ENCODE assay signal across 1 cellular context in the genomic region with DNA sequence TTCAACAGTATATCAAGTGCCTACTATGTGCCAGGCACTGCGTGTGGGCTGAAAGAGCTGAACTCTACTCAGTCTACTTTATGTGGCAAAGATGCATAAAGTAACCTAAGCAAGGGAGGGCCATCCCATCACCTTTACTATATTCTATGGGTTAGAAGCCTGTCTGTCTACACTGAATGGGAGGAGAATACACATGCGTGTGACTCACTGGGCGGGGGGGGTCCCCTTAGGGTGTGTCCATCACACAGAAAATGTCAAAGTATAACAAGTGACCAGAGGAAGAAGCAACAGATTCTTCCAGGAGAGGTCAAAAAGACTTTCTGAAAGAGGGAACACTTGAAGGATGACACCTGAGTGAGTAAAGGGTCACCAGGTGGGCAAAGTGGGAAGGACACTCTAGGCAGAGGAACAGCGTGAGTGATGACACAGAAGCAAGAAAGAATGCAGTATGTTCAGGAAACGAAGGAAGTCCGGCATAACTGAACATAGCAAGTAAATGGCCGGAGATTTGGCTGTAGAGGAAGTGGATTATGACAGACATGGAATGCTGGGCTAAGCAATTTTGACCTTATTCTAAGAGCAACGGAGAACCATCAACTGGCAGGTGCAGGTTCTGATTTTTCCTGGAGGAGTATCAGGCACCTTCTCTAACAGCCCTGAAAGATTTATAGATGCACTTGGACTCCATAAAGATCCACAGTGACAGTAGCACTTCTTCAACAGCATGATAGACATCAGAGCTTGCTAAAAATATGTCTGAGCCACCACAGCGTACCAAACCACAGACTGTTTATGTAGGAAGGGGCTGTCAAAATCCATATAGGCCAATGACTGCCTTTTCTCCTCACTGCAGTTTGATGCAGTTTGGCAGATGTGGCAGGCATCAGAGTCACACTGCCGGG.
TF ChIP-seq lines count a peak whose summit lies in the region.

No MANE protein-coding gene starts in this region.

TF ChIP-seq in GM12878, 131 proteins besides CTCF, POLR2A, EP300 and RAD21:
- TF ChIP-seq, protein P1, sequence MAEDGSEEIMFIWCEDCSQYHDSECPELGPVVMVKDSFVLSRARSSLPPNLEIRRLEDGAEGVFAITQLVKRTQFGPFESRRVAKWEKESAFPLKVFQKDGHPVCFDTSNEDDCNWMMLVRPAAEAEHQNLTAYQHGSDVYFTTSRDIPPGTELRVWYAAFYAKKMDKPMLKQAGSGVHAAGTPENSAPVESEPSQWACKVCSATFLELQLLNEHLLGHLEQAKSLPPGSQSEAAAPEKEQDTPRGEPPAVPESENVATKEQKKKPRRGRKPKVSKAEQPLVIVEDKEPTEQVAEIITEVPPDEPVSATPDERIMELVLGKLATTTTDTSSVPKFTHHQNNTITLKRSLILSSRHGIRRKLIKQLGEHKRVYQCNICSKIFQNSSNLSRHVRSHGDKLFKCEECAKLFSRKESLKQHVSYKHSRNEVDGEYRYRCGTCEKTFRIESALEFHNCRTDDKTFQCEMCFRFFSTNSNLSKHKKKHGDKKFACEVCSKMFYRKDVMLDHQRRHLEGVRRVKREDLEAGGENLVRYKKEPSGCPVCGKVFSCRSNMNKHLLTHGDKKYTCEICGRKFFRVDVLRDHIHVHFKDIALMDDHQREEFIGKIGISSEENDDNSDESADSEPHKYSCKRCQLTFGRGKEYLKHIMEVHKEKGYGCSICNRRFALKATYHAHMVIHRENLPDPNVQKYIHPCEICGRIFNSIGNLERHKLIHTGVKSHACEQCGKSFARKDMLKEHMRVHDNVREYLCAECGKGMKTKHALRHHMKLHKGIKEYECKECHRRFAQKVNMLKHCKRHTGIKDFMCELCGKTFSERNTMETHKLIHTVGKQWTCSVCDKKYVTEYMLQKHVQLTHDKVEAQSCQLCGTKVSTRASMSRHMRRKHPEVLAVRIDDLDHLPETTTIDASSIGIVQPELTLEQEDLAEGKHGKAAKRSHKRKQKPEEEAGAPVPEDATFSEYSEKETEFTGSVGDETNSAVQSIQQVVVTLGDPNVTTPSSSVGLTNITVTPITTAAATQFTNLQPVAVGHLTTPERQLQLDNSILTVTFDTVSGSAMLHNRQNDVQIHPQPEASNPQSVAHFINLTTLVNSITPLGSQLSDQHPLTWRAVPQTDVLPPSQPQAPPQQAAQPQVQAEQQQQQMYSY (CRISPR knock-in tag; IDR thresholded peaks at IDR 0.05) = no peak
- TF ChIP-seq, protein P2, sequence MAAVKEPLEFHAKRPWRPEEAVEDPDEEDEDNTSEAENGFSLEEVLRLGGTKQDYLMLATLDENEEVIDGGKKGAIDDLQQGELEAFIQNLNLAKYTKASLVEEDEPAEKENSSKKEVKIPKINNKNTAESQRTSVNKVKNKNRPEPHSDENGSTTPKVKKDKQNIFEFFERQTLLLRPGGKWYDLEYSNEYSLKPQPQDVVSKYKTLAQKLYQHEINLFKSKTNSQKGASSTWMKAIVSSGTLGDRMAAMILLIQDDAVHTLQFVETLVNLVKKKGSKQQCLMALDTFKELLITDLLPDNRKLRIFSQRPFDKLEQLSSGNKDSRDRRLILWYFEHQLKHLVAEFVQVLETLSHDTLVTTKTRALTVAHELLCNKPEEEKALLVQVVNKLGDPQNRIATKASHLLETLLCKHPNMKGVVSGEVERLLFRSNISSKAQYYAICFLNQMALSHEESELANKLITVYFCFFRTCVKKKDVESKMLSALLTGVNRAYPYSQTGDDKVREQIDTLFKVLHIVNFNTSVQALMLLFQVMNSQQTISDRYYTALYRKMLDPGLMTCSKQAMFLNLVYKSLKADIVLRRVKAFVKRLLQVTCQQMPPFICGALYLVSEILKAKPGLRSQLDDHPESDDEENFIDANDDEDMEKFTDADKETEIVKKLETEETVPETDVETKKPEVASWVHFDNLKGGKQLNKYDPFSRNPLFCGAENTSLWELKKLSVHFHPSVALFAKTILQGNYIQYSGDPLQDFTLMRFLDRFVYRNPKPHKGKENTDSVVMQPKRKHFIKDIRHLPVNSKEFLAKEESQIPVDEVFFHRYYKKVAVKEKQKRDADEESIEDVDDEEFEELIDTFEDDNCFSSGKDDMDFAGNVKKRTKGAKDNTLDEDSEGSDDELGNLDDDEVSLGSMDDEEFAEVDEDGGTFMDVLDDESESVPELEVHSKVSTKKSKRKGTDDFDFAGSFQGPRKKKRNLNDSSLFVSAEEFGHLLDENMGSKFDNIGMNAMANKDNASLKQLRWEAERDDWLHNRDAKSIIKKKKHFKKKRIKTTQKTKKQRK (IDR thresholded peaks at IDR 0.05; ENCODE audit: low read depth, low read length) = no peak
- no peak for TF ChIP-seq KLF5 (IDR thresholded peaks at IDR 0.05; ENCODE audit: partially characterized antibody)
- peak; percentile 9; the same call in 1 of the 2 replicates for TF ChIP-seq SPI1 (IDR thresholded peaks at IDR 0.05; ENCODE audit: borderline replicate concordance, insufficient read depth, low read depth, low read length)
- TF ChIP-seq, protein P3, sequence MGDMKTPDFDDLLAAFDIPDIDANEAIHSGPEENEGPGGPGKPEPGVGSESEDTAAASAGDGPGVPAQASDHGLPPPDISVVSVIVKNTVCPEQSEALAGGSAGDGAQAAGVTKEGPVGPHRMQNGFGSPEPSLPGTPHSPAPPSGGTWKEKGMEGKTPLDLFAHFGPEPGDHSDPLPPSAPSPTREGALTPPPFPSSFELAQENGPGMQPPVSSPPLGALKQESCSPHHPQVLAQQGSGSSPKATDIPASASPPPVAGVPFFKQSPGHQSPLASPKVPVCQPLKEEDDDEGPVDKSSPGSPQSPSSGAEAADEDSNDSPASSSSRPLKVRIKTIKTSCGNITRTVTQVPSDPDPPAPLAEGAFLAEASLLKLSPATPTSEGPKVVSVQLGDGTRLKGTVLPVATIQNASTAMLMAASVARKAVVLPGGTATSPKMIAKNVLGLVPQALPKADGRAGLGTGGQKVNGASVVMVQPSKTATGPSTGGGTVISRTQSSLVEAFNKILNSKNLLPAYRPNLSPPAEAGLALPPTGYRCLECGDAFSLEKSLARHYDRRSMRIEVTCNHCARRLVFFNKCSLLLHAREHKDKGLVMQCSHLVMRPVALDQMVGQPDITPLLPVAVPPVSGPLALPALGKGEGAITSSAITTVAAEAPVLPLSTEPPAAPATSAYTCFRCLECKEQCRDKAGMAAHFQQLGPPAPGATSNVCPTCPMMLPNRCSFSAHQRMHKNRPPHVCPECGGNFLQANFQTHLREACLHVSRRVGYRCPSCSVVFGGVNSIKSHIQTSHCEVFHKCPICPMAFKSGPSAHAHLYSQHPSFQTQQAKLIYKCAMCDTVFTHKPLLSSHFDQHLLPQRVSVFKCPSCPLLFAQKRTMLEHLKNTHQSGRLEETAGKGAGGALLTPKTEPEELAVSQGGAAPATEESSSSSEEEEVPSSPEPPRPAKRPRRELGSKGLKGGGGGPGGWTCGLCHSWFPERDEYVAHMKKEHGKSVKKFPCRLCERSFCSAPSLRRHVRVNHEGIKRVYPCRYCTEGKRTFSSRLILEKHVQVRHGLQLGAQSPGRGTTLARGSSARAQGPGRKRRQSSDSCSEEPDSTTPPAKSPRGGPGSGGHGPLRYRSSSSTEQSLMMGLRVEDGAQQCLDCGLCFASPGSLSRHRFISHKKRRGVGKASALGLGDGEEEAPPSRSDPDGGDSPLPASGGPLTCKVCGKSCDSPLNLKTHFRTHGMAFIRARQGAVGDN (IDR thresholded peaks at IDR 0.05) = no peak
- TF ChIP-seq ATF7 (IDR thresholded peaks at IDR 0.05; ENCODE audit: low read depth) = no peak
- no peak for TF ChIP-seq RB1 (IDR thresholded peaks at IDR 0.05; ENCODE audit: borderline replicate concordance)
- TF ChIP-seq RFX5 (IDR thresholded peaks at IDR 0.05; ENCODE audit: low read depth, low read length) = no peak
